Comparison of ENCODE assay signal across 9 cellular contexts in genomic region chrX:14039344-14039743, GRCh38. TPM values are rescaled to one million over a fixed set of nuclear protein-coding genes. Genes with fewer than 3 reads are reported as not detected.
DNase-seq lines count a peak whose midpoint lies in the region; ATAC-seq and TF ChIP-seq lines count a peak whose summit lies in the region.
"Had no signal": no experiment of that assay in that cellular context is flagged by ENCODE, and none has a peak within 500 bp of the region (broad histone marks: within the 10 kb centered on the region; RNA-seq: fewer than 3 reads in every experiment).

No MANE protein-coding gene starts in this region.

- no peaks in the 10 kb centered on the region for H3K36me3 Mint-ChIP-seq in CD14-positive monocyte

- H3K9me3 Mint-ChIP-seq in CD14-positive monocyte: no peaks in the 10 kb centered on the region
- H3K9me3 Mint-ChIP-seq: stimulated activated naive CD8-positive, alpha-beta T cell treated with anti-CD3 and anti-CD28 coated beads, Interleukin-15, Interleukin-2, amounts not matched to agents 100 ng/mL and 50 ng/mL, for 24 hours had no signal

- H3K4me1 Mint-ChIP-seq in CD14-positive monocyte: peaks cover 9% of the 10 kb centered on the region

- peak; percentile 91 for ATAC-seq in GM18873 (IDR thresholded peaks at IDR 0.05; ENCODE audit: low FRiP score, unreplicated experiment)

- TF ChIP-seq CTCF in CD14-positive monocyte (IDR thresholded peaks at IDR 0.05): peak; percentile 78

- DNase-seq in CD14-positive monocyte (ENCODE audit: low spot score): peak; percentile 53
- DNase-seq in Jurkat, Clone E6-1 (ENCODE audit: low read depth, low spot score): peak; percentile 53
- peak; percentile 26 for DNase-seq in SKM-1 (lab: John Stamatoyannopoulos, UW; ENCODE audit: unreplicated experiment)
- peak; percentile 21 for DNase-seq in activated naive CD8-positive, alpha-beta T cell treated with anti-CD3 and anti-CD28 coated beads, Interleukin-2, amount 50 U/mL, for 16 hours (ENCODE audit: low read depth, low spot score)
- peak; percentile 26 for DNase-seq in iPS-NIHi11 (ENCODE audit: low spot score)
- peak; percentile 39 for DNase-seq in stimulated activated CD4-positive, alpha-beta T cell treated with anti-CD3 and anti-CD28 coated beads, Interleukin-4, amount 100 ng/mL, for 1 hour
- no peak for DNase-seq in middle frontal gyrus (ENCODE audit: extremely low spot score, low spot score)

- peaks cover 0 to 9% (median 0%) of the 10 kb centered on the region in 3 donors for H3K27me3 Mint-ChIP-seq in CD14-positive monocyte (ENCODE audit: low read depth in 3 of 3)
- H3K27me3 Mint-ChIP-seq: stimulated activated naive CD8-positive, alpha-beta T cell treated with anti-CD3 and anti-CD28 coated beads, Interleukin-15, Interleukin-2, amounts not matched to agents 100 ng/mL and 50 ng/mL, for 24 hours had no signal

- intact Hi-C loops in CD14-positive monocyte (cut with micrococcal nuclease): loop anchor here (5.0 to 10.0 kb wide), 3 partner anchors 275 to 1203 kb away; no protein-coding TSS in a partner anchor

- H3K4me3 Mint-ChIP-seq in CD14-positive monocyte: no peak overlapping the region
- H3K4me3 Mint-ChIP-seq: stimulated activated naive CD8-positive, alpha-beta T cell treated with anti-CD3 and anti-CD28 coated beads, Interleukin-15, Interleukin-2, amounts not matched to agents 100 ng/mL and 50 ng/mL, for 24 hours had no signal

- no peak overlapping the region for H3K4me3 ChIP-seq in Jurkat, Clone E6-1 (ENCODE audit: low read length)

- H3K27ac Mint-ChIP-seq in CD14-positive monocyte: peak overlapping the region in 1 of 7 donors; percentile 4
- H3K27ac Mint-ChIP-seq: stimulated activated naive CD8-positive, alpha-beta T cell treated with anti-CD3 and anti-CD28 coated beads, Interleukin-15, Interleukin-2, amounts not matched to agents 100 ng/mL and 50 ng/mL, for 24 hours had no signal

RNA-seq across cellular contexts. Expression of gene GEMIN8, which starts 9.7 kb away (rescaled TPM):
- polyA plus RNA-seq in CD14-positive monocyte: 10 to 100 TPM; 10.9 to 12.6 TPM
- 23.1 TPM for polyA plus RNA-seq in Jurkat, Clone E6-1 (2012; ENCODE audit: insufficient read depth, insufficient read length)
